In the genomic region with DNA sequence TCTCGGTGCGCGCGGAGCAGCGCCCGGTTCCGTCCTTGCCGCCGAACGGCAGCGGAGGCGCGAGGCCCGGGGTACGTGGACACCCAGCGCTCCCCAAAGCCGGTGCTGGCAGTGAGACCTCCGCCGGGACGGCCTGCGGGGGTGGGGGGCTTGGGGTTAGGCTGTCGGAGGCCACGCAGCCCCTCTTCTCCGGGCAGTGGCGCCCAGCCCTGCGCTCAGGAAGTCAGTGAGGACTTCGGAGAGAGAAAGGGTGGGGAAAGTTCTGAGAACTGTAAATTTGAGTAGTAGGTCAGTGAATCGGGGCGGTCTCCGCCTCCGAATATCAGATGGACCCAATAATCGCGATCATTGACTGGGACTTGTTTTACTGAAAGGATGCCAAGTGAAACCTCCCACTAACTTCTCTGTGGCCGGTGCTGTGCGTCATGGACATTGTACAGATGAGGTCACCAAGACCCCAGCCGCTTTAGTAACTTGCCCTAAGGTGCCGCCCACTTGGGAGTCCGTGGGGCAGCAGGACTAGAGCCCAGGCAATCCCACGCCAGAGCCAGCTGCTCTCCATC, we compare ENCODE assay signal across 1 cellular context.
TF ChIP-seq lines count a peak whose summit lies in the region.

No MANE protein-coding gene starts in this region.

TF ChIP-seq in HepG2, 621 proteins besides CTCF, POLR2A, EP300 and RAD21 (continued from another document and continues in another):
- TF ChIP-seq GTF2F1 (IDR thresholded peaks at IDR 0.05; ENCODE audit: low read length), result no peak
- no peak for TF ChIP-seq ZNF790 (CRISPR knock-in tag; IDR thresholded peaks at IDR 0.05; ENCODE audit: borderline replicate concordance)
- no peak for TF ChIP-seq SOX13 (IDR thresholded peaks at IDR 0.05)
- no peak for TF ChIP-seq SOX13 (CRISPR knock-in tag; conservative IDR thresholded peaks at IDR 0.05 in 1 of 2, IDR thresholded peaks at IDR 0.05 in 1 of 2)
- TF ChIP-seq, protein P1, sequence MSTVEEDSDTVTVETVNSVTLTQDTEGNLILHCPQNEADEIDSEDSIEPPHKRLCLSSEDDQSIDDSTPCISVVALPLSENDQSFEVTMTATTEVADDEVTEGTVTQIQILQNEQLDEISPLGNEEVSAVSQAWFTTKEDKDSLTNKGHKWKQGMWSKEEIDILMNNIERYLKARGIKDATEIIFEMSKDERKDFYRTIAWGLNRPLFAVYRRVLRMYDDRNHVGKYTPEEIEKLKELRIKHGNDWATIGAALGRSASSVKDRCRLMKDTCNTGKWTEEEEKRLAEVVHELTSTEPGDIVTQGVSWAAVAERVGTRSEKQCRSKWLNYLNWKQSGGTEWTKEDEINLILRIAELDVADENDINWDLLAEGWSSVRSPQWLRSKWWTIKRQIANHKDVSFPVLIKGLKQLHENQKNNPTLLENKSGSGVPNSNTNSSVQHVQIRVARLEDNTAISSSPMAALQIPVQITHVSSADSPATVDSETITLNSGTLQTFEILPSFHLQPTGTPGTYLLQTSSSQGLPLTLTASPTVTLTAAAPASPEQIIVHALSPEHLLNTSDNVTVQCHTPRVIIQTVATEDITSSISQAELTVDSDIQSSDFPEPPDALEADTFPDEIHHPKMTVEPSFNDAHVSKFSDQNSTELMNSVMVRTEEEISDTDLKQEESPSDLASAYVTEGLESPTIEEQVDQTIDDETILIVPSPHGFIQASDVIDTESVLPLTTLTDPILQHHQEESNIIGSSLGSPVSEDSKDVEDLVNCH (CRISPR knock-in tag; IDR thresholded peaks at IDR 0.05), result no peak
- TF ChIP-seq, protein P2, sequence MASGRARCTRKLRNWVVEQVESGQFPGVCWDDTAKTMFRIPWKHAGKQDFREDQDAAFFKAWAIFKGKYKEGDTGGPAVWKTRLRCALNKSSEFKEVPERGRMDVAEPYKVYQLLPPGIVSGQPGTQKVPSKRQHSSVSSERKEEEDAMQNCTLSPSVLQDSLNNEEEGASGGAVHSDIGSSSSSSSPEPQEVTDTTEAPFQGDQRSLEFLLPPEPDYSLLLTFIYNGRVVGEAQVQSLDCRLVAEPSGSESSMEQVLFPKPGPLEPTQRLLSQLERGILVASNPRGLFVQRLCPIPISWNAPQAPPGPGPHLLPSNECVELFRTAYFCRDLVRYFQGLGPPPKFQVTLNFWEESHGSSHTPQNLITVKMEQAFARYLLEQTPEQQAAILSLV (CRISPR knock-in tag; IDR thresholded peaks at IDR 0.05; ENCODE audit: borderline replicate concordance), result no peak
- TF ChIP-seq EED (CRISPR knock-in tag; IDR thresholded peaks at IDR 0.05), result peak; percentile 82
- no peak for TF ChIP-seq PLRG1 (conservative IDR thresholded peaks at IDR 0.05)
- TF ChIP-seq FOSL2 (CRISPR knock-in tag; IDR thresholded peaks at IDR 0.05), result peak; percentile 50
- no peak for TF ChIP-seq SRY (CRISPR knock-in tag; IDR thresholded peaks at IDR 0.05)
- TF ChIP-seq, protein P3, sequence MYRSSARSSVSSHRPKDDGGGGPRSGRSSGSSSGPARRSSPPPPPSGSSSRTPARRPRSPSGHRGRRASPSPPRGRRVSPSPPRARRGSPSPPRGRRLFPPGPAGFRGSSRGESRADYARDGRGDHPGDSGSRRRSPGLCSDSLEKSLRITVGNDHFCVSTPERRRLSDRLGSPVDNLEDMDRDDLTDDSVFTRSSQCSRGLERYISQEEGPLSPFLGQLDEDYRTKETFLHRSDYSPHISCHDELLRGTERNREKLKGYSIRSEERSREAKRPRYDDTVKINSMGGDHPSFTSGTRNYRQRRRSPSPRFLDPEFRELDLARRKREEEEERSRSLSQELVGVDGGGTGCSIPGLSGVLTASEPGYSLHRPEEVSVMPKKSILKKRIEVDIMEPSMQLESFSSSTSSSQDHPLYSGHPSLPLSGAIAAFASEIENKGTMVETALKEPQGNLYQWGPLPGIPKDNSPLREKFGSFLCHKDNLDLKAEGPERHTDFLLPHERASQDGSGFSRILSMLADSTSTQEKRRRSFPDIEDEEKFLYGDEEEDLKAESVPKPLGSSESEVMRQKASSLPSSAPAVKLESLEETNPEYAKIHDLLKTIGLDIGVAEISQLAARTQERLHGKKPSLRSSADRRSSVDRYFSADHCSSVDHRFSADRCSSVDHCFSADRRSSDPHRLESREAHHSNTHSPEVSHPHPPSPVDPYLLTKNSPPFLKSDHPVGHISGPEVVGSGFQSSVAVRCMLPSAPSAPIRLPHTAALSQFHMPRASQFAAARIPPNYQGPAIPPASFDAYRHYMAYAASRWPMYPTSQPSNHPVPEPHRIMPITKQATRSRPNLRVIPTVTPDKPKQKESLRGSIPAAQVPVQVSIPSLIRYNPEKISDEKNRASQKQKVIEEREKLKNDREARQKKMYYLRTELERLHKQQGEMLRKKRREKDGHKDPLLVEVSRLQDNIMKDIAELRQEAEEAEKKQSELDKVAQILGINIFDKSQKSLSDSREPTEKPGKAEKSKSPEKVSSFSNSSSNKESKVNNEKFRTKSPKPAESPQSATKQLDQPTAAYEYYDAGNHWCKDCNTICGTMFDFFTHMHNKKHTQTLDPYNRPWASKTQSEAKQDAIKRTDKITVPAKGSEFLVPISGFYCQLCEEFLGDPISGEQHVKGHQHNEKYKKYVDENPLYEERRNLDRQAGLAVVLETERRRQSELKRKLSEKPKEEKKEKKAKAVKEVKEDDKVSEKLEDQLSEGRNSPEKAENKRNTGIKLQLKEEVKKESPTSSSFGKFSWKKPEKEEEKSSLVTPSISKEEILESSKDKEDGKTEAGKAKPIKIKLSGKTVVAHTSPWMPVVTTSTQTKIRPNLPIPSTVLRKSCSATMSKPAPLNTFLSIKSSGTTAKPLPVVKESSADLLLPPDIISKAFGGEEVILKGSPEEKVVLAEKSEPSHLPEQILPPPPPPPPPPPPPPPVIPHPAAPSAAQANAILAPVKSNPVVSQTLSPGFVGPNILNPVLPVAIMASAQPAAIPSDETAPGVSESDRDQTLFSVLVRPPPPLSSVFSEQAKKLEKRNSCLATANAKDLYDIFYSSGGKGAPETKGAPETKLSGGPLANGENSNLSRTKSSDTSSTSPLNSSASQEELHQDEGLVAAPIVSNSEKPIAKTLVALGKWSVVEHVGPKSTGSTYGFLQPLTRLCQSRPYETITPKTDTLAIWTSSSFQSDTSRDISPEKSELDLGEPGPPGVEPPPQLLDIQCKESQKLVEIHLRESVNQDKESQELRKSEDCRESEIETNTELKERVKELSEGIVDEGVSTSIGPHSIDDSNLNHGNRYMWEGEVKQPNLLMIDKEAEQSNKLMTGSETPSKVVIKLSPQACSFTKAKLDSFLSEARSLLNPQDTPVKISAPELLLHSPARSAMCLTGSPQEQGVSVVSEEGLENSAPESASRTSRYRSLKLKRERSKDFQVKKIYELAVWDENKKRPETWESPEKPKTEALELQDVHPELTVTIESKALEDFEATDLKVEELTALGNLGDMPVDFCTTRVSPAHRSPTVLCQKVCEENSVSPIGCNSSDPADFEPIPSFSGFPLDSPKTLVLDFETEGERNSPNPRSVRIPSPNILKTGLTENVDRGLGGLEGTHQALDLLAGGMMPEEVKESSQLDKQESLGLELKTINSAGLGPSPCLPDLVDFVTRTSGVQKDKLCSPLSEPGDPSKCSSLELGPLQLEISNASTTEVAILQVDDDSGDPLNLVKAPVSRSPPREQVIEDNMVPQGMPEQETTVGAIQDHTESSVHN (CRISPR knock-in tag; IDR thresholded peaks at IDR 0.05), result no peak
- TF ChIP-seq ETV6 (CRISPR knock-in tag; conservative IDR thresholded peaks at IDR 0.05), result peak; percentile 59; the same call in 1 of the 2 replicates
- TF ChIP-seq RFX5 (IDR thresholded peaks at IDR 0.05; ENCODE audit: low read depth, low read length), result no peak
- no peak for TF ChIP-seq ZNF235 (CRISPR knock-in tag; IDR thresholded peaks at IDR 0.05; ENCODE audit: borderline replicate concordance)
- TF ChIP-seq PITX1 (CRISPR knock-in tag; IDR thresholded peaks at IDR 0.05), result peak; percentile 50; the same call in 1 of the 2 replicates
- TF ChIP-seq ZNF3 (CRISPR knock-in tag; IDR thresholded peaks at IDR 0.05), result no peak
- TF ChIP-seq, protein P4, sequence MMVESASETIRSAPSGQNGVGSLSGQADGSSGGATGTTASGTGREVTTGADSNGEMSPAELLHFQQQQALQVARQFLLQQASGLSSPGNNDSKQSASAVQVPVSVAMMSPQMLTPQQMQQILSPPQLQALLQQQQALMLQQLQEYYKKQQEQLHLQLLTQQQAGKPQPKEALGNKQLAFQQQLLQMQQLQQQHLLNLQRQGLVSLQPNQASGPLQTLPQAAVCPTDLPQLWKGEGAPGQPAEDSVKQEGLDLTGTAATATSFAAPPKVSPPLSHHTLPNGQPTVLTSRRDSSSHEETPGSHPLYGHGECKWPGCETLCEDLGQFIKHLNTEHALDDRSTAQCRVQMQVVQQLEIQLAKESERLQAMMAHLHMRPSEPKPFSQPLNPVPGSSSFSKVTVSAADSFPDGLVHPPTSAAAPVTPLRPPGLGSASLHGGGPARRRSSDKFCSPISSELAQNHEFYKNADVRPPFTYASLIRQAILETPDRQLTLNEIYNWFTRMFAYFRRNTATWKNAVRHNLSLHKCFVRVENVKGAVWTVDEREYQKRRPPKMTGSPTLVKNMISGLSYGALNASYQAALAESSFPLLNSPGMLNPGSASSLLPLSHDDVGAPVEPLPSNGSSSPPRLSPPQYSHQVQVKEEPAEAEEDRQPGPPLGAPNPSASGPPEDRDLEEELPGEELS (CRISPR knock-in tag; IDR thresholded peaks at IDR 0.05), result no peak
- TF ChIP-seq, protein P5, sequence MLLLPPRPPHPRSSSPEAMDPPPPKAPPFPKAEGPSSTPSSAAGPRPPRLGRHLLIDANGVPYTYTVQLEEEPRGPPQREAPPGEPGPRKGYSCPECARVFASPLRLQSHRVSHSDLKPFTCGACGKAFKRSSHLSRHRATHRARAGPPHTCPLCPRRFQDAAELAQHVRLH (CRISPR knock-in tag; IDR thresholded peaks at IDR 0.05; ENCODE audit: borderline replicate concordance, low read depth), result no peak
- no peak for TF ChIP-seq HMG20A (CRISPR knock-in tag; IDR thresholded peaks at IDR 0.05; ENCODE audit: borderline replicate concordance)
- TF ChIP-seq CENPT (CRISPR knock-in tag; IDR thresholded peaks at IDR 0.05; ENCODE audit: low read depth), result no peak
- TF ChIP-seq KDM3A (CRISPR knock-in tag; IDR thresholded peaks at IDR 0.05; ENCODE audit: low read depth), result no peak
- no peak for TF ChIP-seq MEIS1 (CRISPR knock-in tag; IDR thresholded peaks at IDR 0.05; ENCODE audit: borderline replicate concordance)
- TF ChIP-seq ZNF749 (CRISPR knock-in tag; IDR thresholded peaks at IDR 0.05; ENCODE audit: borderline replicate concordance), result no peak
- no peak; the same call in 1 of the 2 replicates for TF ChIP-seq ZNF629 (CRISPR knock-in tag; conservative IDR thresholded peaks at IDR 0.05)
- TF ChIP-seq DNMT3B (CRISPR knock-in tag; conservative IDR thresholded peaks at IDR 0.05), result no peak
- TF ChIP-seq CREB1 (IDR thresholded peaks at IDR 0.05), result peak; percentile 59
- no peak for TF ChIP-seq CREB1 (CRISPR knock-in tag; IDR thresholded peaks at IDR 0.05)
- no peak for TF ChIP-seq NR2F6 (IDR thresholded peaks at IDR 0.05)
- no peak for TF ChIP-seq NR2F6 (CRISPR knock-in tag; IDR thresholded peaks at IDR 0.05)
- TF ChIP-seq KLF16 (CRISPR knock-in tag; IDR thresholded peaks at IDR 0.05), result peak in 1 of 2 experiments; percentile 48; a peak in 1 of 4 replicates
- TF ChIP-seq PHF5A (CRISPR knock-in tag; IDR thresholded peaks at IDR 0.05; ENCODE audit: low read depth, unreplicated experiment), result no peak
- TF ChIP-seq ZNF253 (CRISPR knock-in tag; IDR thresholded peaks at IDR 0.05; ENCODE audit: borderline replicate concordance), result no peak
- no peak for TF ChIP-seq RBAK (CRISPR knock-in tag; IDR thresholded peaks at IDR 0.05)
- TF ChIP-seq, protein P6, sequence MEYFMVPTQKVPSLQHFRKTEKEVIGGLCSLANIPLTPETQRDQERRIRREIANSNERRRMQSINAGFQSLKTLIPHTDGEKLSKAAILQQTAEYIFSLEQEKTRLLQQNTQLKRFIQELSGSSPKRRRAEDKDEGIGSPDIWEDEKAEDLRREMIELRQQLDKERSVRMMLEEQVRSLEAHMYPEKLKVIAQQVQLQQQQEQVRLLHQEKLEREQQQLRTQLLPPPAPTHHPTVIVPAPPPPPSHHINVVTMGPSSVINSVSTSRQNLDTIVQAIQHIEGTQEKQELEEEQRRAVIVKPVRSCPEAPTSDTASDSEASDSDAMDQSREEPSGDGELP (IDR thresholded peaks at IDR 0.05; ENCODE audit: borderline replicate concordance, low read depth), result no peak
- TF ChIP-seq NR2C2 (CRISPR knock-in tag; IDR thresholded peaks at IDR 0.05; ENCODE audit: borderline replicate concordance), result no peak; the same call in 1 of the 2 replicates
- TF ChIP-seq ZNF367 (CRISPR knock-in tag; IDR thresholded peaks at IDR 0.05; ENCODE audit: borderline replicate concordance), result no peak
- TF ChIP-seq MBNL3 (CRISPR knock-in tag; conservative IDR thresholded peaks at IDR 0.05), result no peak
- TF ChIP-seq MBD4 (IDR thresholded peaks at IDR 0.05; ENCODE audit: borderline replicate concordance, low read length), result no peak
- TF ChIP-seq, protein P7, sequence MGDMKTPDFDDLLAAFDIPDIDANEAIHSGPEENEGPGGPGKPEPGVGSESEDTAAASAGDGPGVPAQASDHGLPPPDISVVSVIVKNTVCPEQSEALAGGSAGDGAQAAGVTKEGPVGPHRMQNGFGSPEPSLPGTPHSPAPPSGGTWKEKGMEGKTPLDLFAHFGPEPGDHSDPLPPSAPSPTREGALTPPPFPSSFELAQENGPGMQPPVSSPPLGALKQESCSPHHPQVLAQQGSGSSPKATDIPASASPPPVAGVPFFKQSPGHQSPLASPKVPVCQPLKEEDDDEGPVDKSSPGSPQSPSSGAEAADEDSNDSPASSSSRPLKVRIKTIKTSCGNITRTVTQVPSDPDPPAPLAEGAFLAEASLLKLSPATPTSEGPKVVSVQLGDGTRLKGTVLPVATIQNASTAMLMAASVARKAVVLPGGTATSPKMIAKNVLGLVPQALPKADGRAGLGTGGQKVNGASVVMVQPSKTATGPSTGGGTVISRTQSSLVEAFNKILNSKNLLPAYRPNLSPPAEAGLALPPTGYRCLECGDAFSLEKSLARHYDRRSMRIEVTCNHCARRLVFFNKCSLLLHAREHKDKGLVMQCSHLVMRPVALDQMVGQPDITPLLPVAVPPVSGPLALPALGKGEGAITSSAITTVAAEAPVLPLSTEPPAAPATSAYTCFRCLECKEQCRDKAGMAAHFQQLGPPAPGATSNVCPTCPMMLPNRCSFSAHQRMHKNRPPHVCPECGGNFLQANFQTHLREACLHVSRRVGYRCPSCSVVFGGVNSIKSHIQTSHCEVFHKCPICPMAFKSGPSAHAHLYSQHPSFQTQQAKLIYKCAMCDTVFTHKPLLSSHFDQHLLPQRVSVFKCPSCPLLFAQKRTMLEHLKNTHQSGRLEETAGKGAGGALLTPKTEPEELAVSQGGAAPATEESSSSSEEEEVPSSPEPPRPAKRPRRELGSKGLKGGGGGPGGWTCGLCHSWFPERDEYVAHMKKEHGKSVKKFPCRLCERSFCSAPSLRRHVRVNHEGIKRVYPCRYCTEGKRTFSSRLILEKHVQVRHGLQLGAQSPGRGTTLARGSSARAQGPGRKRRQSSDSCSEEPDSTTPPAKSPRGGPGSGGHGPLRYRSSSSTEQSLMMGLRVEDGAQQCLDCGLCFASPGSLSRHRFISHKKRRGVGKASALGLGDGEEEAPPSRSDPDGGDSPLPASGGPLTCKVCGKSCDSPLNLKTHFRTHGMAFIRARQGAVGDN (CRISPR knock-in tag; IDR thresholded peaks at IDR 0.05), result peak; percentile 46
- TF ChIP-seq REPIN1 (CRISPR knock-in tag; IDR thresholded peaks at IDR 0.05; ENCODE audit: borderline replicate concordance, low read depth), result no peak
